13 cellular contexts compared by ENCODE assay signal in genomic region chr11:60457576-60457975, GRCh38. TPM values are rescaled to one million over a fixed set of nuclear protein-coding genes. Genes with fewer than 3 reads are reported as not detected.
DNase-seq lines count a peak whose midpoint lies in the region; ATAC-seq and TF ChIP-seq lines count a peak whose summit lies in the region.
"Had no signal": no experiment of that assay in that cellular context is flagged by ENCODE, and none has a peak within 500 bp of the region (broad histone marks: within the 10 kb centered on the region; RNA-seq: fewer than 3 reads in every experiment).

No MANE protein-coding gene starts in this region.

- DNase-seq in spleen (no peak), endodermal cell (no peak), NCI-H2107 treated with DMSO at 0.1 percent for 48 hours (lab: John Stamatoyannopoulos, UW; ENCODE audit: unreplicated experiment) (no peak), NCI-H1092 treated with DMSO at 0.1 percent for 48 hours (lab: John Stamatoyannopoulos, UW) (no peak)
- DNase-seq: naive thymus-derived CD4-positive, alpha-beta T cell; NCI-H524 treated with DMSO at 0.1 percent for 48 hours; small intestine had no signal

- peaks cover 2% of the 10 kb centered on the region for H3K27me3 Mint-ChIP-seq in endodermal cell (ENCODE audit: insufficient read depth)

- H3K27ac ChIP-seq in spleen (peak overlapping the region; percentile 30 to 85 (median 78)), endodermal cell (ENCODE audit: low read depth, low read length) (no peak overlapping the region)

- H3K9ac ChIP-seq in endodermal cell (ENCODE audit: extremely low read depth, low read length, poor library complexity, severe bottlenecking), result no peak overlapping the region

- intact Hi-C loops in spleen (cut with DNase I; ENCODE audit: low total_unique reads), result no loop called here

- no peak overlapping the region for H3K4me3 Mint-ChIP-seq in endodermal cell

- H3K4me1 Mint-ChIP-seq in endodermal cell, result no peaks in the 10 kb centered on the region

- H3K9me3 Mint-ChIP-seq in endodermal cell, result no peaks in the 10 kb centered on the region

- H3K4me3 ChIP-seq in spleen, result peak overlapping the region; percentile 27 to 67 (median 44)
- no peak overlapping the region for H3K4me3 ChIP-seq in endodermal cell (ENCODE audit: low read length)

- H3K27me3 ChIP-seq in spleen (replicated peaks in 1 of 7) (no peaks in the 10 kb centered on the region), endodermal cell (ENCODE audit: control insufficient read depth, insufficient read depth, low read length, poor library complexity, severe bottlenecking) (no peaks in the 10 kb centered on the region)

- TF ChIP-seq CTCF in spleen (IDR thresholded peaks at IDR 0.05 in 8 of 11, conservative IDR thresholded peaks at IDR 0.05 in 3 of 11) (no peak), endodermal cell (conservative IDR thresholded peaks at IDR 0.05) (no peak)

- WGBS in spleen, 5 donors, result 47 to 67% (median 61%) methylated on average over 3 of the region's 3 CpGs
- WGBS in endodermal cell (ENCODE audit: insufficient coverage in 1 of 2, insufficient read length in 1 of 2), 2 experiments, result 84 to 100% methylated on average over 2 to 3 of the region's 3 CpGs

- TF ChIP-seq POLR2A in spleen (IDR thresholded peaks at IDR 0.05), result peak in 1 of 3 donors; percentile 21

- no peaks in the 10 kb centered on the region for H3K36me3 Mint-ChIP-seq in endodermal cell (ENCODE audit: low read depth)
- H3K36me3 Mint-ChIP-seq: naive thymus-derived CD4-positive, alpha-beta T cell had no signal

- H3K4me1 ChIP-seq in spleen (peaks cover 0 to 65% (median 20%) of the 10 kb centered on the region in 6 donors), endodermal cell (ENCODE audit: control insufficient read depth, insufficient read depth, low read length) (no peaks in the 10 kb centered on the region)

- H3K27ac Mint-ChIP-seq in endodermal cell, result no peak overlapping the region
- H3K27ac Mint-ChIP-seq: naive thymus-derived CD4-positive, alpha-beta T cell had no signal

- ATAC-seq in GM18907 (IDR thresholded peaks at IDR 0.05; ENCODE audit: unreplicated experiment) (peak; percentile 32), GM21717 (IDR thresholded peaks at IDR 0.05; ENCODE audit: unreplicated experiment) (peak; percentile 43), HG03196 (IDR thresholded peaks at IDR 0.05; ENCODE audit: unreplicated experiment) (peak; percentile 36), HG03521 (IDR thresholded peaks at IDR 0.05; ENCODE audit: unreplicated experiment) (no peak)
- ATAC-seq: naive thymus-derived CD4-positive, alpha-beta T cell had no signal

- H3K9me3 ChIP-seq in spleen (no peaks in the 10 kb centered on the region), endodermal cell (ENCODE audit: control insufficient read depth, low read length) (no peaks in the 10 kb centered on the region)

- peaks cover 0 to 19% (median 0%) of the 10 kb centered on the region in 6 donors for H3K36me3 ChIP-seq in spleen
- no peaks in the 10 kb centered on the region for H3K36me3 ChIP-seq in endodermal cell (ENCODE audit: control insufficient read depth, insufficient read depth, low read length)

RNA-seq across cellular contexts. Expression of gene MS4A1, which starts 1.9 kb away (rescaled TPM):
- 100 to 1,000 TPM; 237 to 532 (median 344) TPM for total RNA-seq in spleen
- 1,000 to 10,000 TPM in 1 of 3 donors, 100 to 1,000 TPM in 2; 575 to 1,116 (median 717) TPM for polyA plus RNA-seq in spleen
- total RNA-seq in endodermal cell, result not detected
- polyA plus RNA-seq in endodermal cell (2013, experiment 1 of 2), result not detected
- polyA plus RNA-seq in endodermal cell (2013, experiment 2 of 2), result not detected
- total RNA-seq: H1, LHCN-M2 had no signal
- polyA plus RNA-seq: H1 had no signal

RNA-seq across cellular contexts. Expression of gene MS4A5, which starts 28.2 kb away (rescaled TPM):
- not detected for total RNA-seq in spleen
- not detected for polyA plus RNA-seq in spleen
- total RNA-seq in endodermal cell, result not detected
- not detected for polyA plus RNA-seq in endodermal cell (2013, experiment 1 of 2)
- polyA plus RNA-seq in endodermal cell (2013, experiment 2 of 2), result not detected
- total RNA-seq: H1; LHCN-M2; naive thymus-derived CD4-positive, alpha-beta T cell had no signal
- polyA plus RNA-seq: H1; naive thymus-derived CD4-positive, alpha-beta T cell; small intestine had no signal

RNA-seq across cellular contexts. Expression of gene MS4A12, which starts 35.0 kb away (rescaled TPM):
- not detected for total RNA-seq in spleen
- under 1 TPM in 1 of 3 donors, not detected in 2; 0.10 TPM for polyA plus RNA-seq in spleen
- not detected for total RNA-seq in endodermal cell
- not detected for polyA plus RNA-seq in endodermal cell (2013, experiment 1 of 2)
- not detected for polyA plus RNA-seq in endodermal cell (2013, experiment 2 of 2)
- total RNA-seq: LHCN-M2; naive thymus-derived CD4-positive, alpha-beta T cell had no signal
- polyA plus RNA-seq: naive thymus-derived CD4-positive, alpha-beta T cell had no signal

RNA-seq across cellular contexts. Expression of gene MS4A13, which starts 57.6 kb away (rescaled TPM):
- total RNA-seq in spleen (not detected), endodermal cell (not detected)
- not detected for polyA plus RNA-seq in spleen
- polyA plus RNA-seq in endodermal cell (2013, experiment 1 of 2), result not detected
- polyA plus RNA-seq in endodermal cell (2013, experiment 2 of 2), result not detected
- total RNA-seq: H1; LHCN-M2; naive thymus-derived CD4-positive, alpha-beta T cell had no signal
- polyA plus RNA-seq: H1; naive thymus-derived CD4-positive, alpha-beta T cell; small intestine had no signal

Comparison
In these comparisons a context has a peak if more than half of its experiments do, and no peak if none do; other contexts are left out.
1. RNA of gene MS4A1, which starts 1.9 kb away (total RNA-seq): 237 to 532 TPM in spleen; not detected in endodermal cell; every median in the first group is over 100 times any median in the second.